In the genomic region with DNA sequence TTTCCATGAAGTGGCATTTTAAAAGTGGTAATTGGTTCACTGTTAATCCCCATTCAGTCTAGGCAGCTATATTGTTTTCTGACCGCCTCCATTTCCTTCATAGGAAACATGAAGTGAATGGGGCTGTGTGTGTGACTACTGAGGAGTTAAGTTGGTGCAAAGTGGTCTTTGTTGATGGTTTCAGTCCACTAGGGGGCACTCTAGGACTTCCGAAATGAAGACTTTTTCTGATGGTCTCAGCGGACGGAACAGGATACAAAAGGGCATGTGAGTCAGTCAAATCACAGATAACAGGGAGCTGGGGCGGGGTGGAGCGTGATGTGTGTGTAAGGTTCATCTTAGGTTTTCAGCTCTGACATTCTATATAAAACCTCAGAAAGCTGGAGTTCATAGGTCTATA, we compare ENCODE assay signal across 8 cellular contexts.
A peak's percentile ranks its signal among the peaks of the same experiment; 100 is the strongest.
DNase-seq lines count a peak whose midpoint lies in the region; ATAC-seq, FAIRE-seq and TF ChIP-seq lines count a peak whose summit lies in the region.

No MANE protein-coding gene starts in this region.

- H3K36me3 Mint-ChIP-seq in activated T-cell treated with anti-CD3 and anti-CD28 coated beads, Interleukin-2, amount 50 U/mL, for 72 hours (ENCODE audit: insufficient read depth in 2 of 2), result no peaks in the 10 kb centered on the region
- no peaks in the 10 kb centered on the region for H3K36me3 Mint-ChIP-seq in progenitor cell of endocrine pancreas (ENCODE audit: insufficient read depth)

- H3K4me3 Mint-ChIP-seq in activated T-cell treated with anti-CD3 and anti-CD28 coated beads, Interleukin-2, amount 50 U/mL, for 72 hours, result peak overlapping the region; percentile 51 to 79
- H3K4me3 Mint-ChIP-seq in progenitor cell of endocrine pancreas (ENCODE audit: low read depth), result no peak overlapping the region

- DNase-seq in GM12864 (ENCODE audit: low read depth) (peak; percentile 55), HS-5 (ENCODE audit: low read depth) (peak; percentile 28), RKO (ENCODE audit: low spot score) (peak; percentile 75), globus pallidus (ENCODE audit: low spot score) (peak; percentile 79), progenitor cell of endocrine pancreas (ENCODE audit: low spot score, unreplicated experiment) (peak; percentile 16), frontal cortex (ENCODE audit: low spot score in 2 of 2) (no peak)
- DNase-seq in activated T-cell treated with anti-CD3 and anti-CD28 coated beads, Interleukin-2, amount 50 U/mL, for 72 hours, result peak; percentile 82 to 84

- TF ChIP-seq CTCF in GM12864 (IDR thresholded peaks at IDR 0.05; ENCODE audit: low read depth, low read length, missing control alignments), result peak; percentile 78
- TF ChIP-seq CTCF in progenitor cell of endocrine pancreas (IDR thresholded peaks at IDR 0.05; ENCODE audit: unreplicated experiment), result peak; percentile 73

- no peak for FAIRE-seq in frontal cortex (lab: Jason Lieb, UNC)

- peak; percentile 88 to 90 for ATAC-seq in activated T-cell treated with anti-CD3 and anti-CD28 coated beads, Interleukin-2, amount 50 U/mL, for 72 hours (replicated peaks in 1 of 2)
- ATAC-seq in HG02840 (IDR thresholded peaks at IDR 0.05; ENCODE audit: low FRiP score, unreplicated experiment), result no peak

- H3K27ac Mint-ChIP-seq in activated T-cell treated with anti-CD3 and anti-CD28 coated beads, Interleukin-2, amount 50 U/mL, for 72 hours, result peak overlapping the region; percentile 31
- H3K27ac Mint-ChIP-seq in progenitor cell of endocrine pancreas, result no peak overlapping the region

- no peaks in the 10 kb centered on the region for H3K27me3 Mint-ChIP-seq in activated T-cell treated with anti-CD3 and anti-CD28 coated beads, Interleukin-2, amount 50 U/mL, for 72 hours (ENCODE audit: low read depth)
- H3K27me3 Mint-ChIP-seq in progenitor cell of endocrine pancreas, result peaks cover 11% of the 10 kb centered on the region

- no peak overlapping the region for H3K4me3 ChIP-seq in GM12864 (ENCODE audit: low read depth, low read length)

- peaks cover 66% of the 10 kb centered on the region for H3K4me1 Mint-ChIP-seq in activated T-cell treated with anti-CD3 and anti-CD28 coated beads, Interleukin-2, amount 50 U/mL, for 72 hours (ENCODE audit: low read depth)
- peaks cover 2% of the 10 kb centered on the region for H3K4me1 Mint-ChIP-seq in progenitor cell of endocrine pancreas (ENCODE audit: low read depth)

- no peaks in the 10 kb centered on the region for H3K9me3 Mint-ChIP-seq in activated T-cell treated with anti-CD3 and anti-CD28 coated beads, Interleukin-2, amount 50 U/mL, for 72 hours
- no peaks in the 10 kb centered on the region for H3K9me3 Mint-ChIP-seq in progenitor cell of endocrine pancreas (ENCODE audit: low read depth)

Comparison
In these comparisons a context has a peak if more than half of its experiments do, and no peak if none do; other contexts are left out.
1. DNase-seq: peak in GM12864 (single experiment), HS-5 (single experiment), RKO (single experiment), activated T-cell treated with anti-CD3 and anti-CD28 coated beads, Interleukin-2, amount 50 U/mL, for 72 hours (2 of 2), globus pallidus (single experiment) and progenitor cell of endocrine pancreas (single experiment); none in frontal cortex (0 of 2).